Comparison of ENCODE assay signal across 13 cellular contexts in the genomic region with DNA sequence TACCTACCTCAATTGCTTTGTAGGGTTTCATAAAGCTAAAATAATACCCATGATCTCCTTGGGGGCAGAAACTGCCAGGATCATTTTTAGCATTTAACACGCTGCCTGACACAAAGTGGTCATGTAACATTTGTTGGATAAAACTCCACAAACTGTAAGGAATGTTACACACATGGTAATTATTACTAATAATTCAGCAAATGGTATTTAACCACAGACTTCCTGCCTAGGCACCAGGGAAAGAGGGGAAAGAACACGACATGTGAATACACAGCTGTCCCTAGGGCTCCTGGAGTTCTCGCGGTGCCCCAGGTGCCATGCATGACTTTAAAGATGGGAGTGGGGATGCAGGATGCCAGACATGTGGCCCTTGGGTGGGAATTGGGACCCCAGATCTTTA. TPM values are rescaled to one million over a fixed set of nuclear protein-coding genes. Genes with fewer than 3 reads are reported as not detected.
DNase-seq lines count a peak whose midpoint lies in the region; ATAC-seq, FAIRE-seq and TF ChIP-seq lines count a peak whose summit lies in the region.
"Had no signal": no experiment of that assay in that cellular context is flagged by ENCODE, and none has a peak within 500 bp of the region (broad histone marks: within the 10 kb centered on the region; RNA-seq: fewer than 3 reads in every experiment).

No MANE protein-coding gene starts in this region.

- H3K27me3 ChIP-seq in adipocyte (replicated peaks; ENCODE audit: control insufficient read depth, insufficient read depth, low read length) (no peaks in the 10 kb centered on the region), smooth muscle cell (ENCODE audit: low read depth) (no peaks in the 10 kb centered on the region)
- H3K27me3 ChIP-seq: esophagus muscularis mucosa, upper lobe of right lung had no signal

- H3K4me1 ChIP-seq in adipocyte (ENCODE audit: control insufficient read depth, insufficient read depth, low read length) = peaks cover 46% of the 10 kb centered on the region
- peaks cover 7% of the 10 kb centered on the region for H3K4me1 ChIP-seq in smooth muscle cell (ENCODE audit: low read depth)

- H3K27ac ChIP-seq in smooth muscle cell (ENCODE audit: low read depth) = peak overlapping the region; percentile 38
- H3K27ac ChIP-seq: upper lobe of right lung had no signal

- H3K36me3 ChIP-seq in adipocyte (ENCODE audit: control insufficient read depth, insufficient read depth, low read length, severe bottlenecking) (no peaks in the 10 kb centered on the region), smooth muscle cell (ENCODE audit: low read depth) (no peaks in the 10 kb centered on the region)
- H3K36me3 ChIP-seq: esophagus muscularis mucosa, upper lobe of right lung had no signal

- FAIRE-seq in HTR-8/SVneo (lab: Jason Lieb, UNC) = peak; percentile 33

- H3F3A ChIP-seq in smooth muscle cell (ENCODE audit: low read depth) = no peaks in the 10 kb centered on the region

- H3K79me2 ChIP-seq in smooth muscle cell (ENCODE audit: low read depth) = peaks cover 86% of the 10 kb centered on the region

- DNase-seq in HTR-8/SVneo (ENCODE audit: insufficient read length, low spot score) (no peak), adipocyte (ENCODE audit: low read depth) (no peak), fibroblast of villous mesenchyme (ENCODE audit: low read depth) (peak; percentile 46), smooth muscle cell (lab: John Stamatoyannopoulos, UW; ENCODE audit: unreplicated experiment) (no peak), NOMO-1 treated with dmso at 0.1 percent for 144 hours (lab: John Stamatoyannopoulos, UW; ENCODE audit: unreplicated experiment) (no peak), hippocampal formation (lab: John Stamatoyannopoulos, UW) (no peak)
- DNase-seq in activated T-cell treated with anti-CD3 and anti-CD28 coated beads, Interleukin-2, amount 50 U/mL, for 1 hour = no peak
- DNase-seq: activated B cell treated with CpG ODN at 0.5 μM for 24 hours, DMS53, NCI-H524 treated with DMSO at 0.1 percent for 48 hours, upper lobe of right lung had no signal

- ATAC-seq in HG02798 (IDR thresholded peaks at IDR 0.05; ENCODE audit: poor library complexity, unreplicated experiment) = no peak

- no peak overlapping the region for H3K4me3 ChIP-seq in adipocyte (ENCODE audit: low read length)
- no peak overlapping the region for H3K4me3 ChIP-seq in fibroblast of villous mesenchyme (ENCODE audit: low read depth, low read length)
- H3K4me3 ChIP-seq in smooth muscle cell = no peak overlapping the region
- H3K4me3 ChIP-seq: esophagus muscularis mucosa, upper lobe of right lung had no signal

- WGBS in smooth muscle cell (ENCODE audit: low lambda C conversion rate) = 85% methylated on average over 4 of the region's 4 CpGs

- peak overlapping the region; percentile 53 for H3K4me2 ChIP-seq in smooth muscle cell

- H4K20me1 ChIP-seq in smooth muscle cell (ENCODE audit: low read depth) = peaks cover 7% of the 10 kb centered on the region

- no peak for TF ChIP-seq CTCF in fibroblast of villous mesenchyme (IDR thresholded peaks at IDR 0.05; ENCODE audit: insufficient read depth, low read depth, low read length)
- TF ChIP-seq CTCF in smooth muscle cell (IDR thresholded peaks at IDR 0.05; ENCODE audit: borderline replicate concordance, insufficient read depth, poor library complexity, severe bottlenecking) = no peak

- no peak overlapping the region for H2AFZ ChIP-seq in smooth muscle cell (ENCODE audit: low read depth)

- H3K9me3 ChIP-seq in adipocyte (ENCODE audit: control insufficient read depth, low read length) (no peaks in the 10 kb centered on the region), smooth muscle cell (replicated peaks; ENCODE audit: low read depth) (no peaks in the 10 kb centered on the region)
- H3K9me3 ChIP-seq: esophagus muscularis mucosa, upper lobe of right lung had no signal

- H3K9ac ChIP-seq in adipocyte (ENCODE audit: low read length) = peak overlapping the region; percentile 22
- no peak overlapping the region for H3K9ac ChIP-seq in smooth muscle cell (ENCODE audit: low read depth)

RNA-seq across cellular contexts. Expression of a gene that starts 43.5 kb away (rescaled TPM):
- 39.0 and 66.5 TPM in 2 replicates for total RNA-seq in fibroblast of villous mesenchyme
- total RNA-seq in smooth muscle cell = 23.1 and 24.1 TPM in 2 replicates
- polyA plus RNA-seq in smooth muscle cell = 8.8 and 14.4 TPM in 2 replicates
- total RNA-seq: activated B cell treated with CpG ODN at 0.5 μM for 24 hours had no signal
